ENCODE assay signal across 1 cellular context in the genomic region with DNA sequence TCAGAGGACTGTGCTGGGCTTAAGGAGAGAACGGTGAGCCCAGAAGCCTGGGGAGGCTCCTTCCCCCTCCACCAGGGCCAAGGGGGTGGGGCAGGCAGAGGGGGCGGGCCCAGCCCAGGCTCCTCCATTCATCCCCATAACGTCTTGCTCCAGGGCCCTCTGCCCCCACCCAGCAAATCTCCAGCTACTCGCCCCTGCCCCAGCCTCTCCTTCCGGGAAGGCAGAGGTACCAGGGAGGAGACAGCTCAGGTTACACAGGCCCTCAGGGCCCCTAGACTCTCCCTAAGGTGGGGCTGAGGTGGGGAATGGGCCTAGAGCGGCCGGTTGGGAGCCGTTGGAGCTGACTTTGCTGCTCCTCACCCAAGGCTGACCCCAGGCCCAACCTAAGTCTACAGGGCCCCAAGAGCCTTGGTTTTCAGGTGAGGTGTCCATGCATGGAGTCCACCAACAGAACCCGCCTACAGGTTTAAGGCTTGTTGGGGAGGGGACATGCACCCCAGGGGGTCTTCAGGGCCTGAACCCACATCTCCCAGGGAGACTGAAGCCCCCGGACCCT.
TF ChIP-seq lines count a peak whose summit lies in the region.

No MANE protein-coding gene starts in this region.

TF ChIP-seq in HEK293, 187 proteins besides CTCF, POLR2A, EP300 and RAD21 (continued from another document):
- TF ChIP-seq, protein P1, sequence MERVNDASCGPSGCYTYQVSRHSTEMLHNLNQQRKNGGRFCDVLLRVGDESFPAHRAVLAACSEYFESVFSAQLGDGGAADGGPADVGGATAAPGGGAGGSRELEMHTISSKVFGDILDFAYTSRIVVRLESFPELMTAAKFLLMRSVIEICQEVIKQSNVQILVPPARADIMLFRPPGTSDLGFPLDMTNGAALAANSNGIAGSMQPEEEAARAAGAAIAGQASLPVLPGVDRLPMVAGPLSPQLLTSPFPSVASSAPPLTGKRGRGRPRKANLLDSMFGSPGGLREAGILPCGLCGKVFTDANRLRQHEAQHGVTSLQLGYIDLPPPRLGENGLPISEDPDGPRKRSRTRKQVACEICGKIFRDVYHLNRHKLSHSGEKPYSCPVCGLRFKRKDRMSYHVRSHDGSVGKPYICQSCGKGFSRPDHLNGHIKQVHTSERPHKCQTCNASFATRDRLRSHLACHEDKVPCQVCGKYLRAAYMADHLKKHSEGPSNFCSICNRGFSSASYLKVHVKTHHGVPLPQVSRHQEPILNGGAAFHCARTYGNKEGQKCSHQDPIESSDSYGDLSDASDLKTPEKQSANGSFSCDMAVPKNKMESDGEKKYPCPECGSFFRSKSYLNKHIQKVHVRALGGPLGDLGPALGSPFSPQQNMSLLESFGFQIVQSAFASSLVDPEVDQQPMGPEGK (tag by site-specific recombination; IDR thresholded peaks at IDR 0.05) = peak; percentile 86
- TF ChIP-seq FEZF1 (tag by site-specific recombination; IDR thresholded peaks at IDR 0.05) (no peak), SALL2 (tag by site-specific recombination; IDR thresholded peaks at IDR 0.05; ENCODE audit: borderline replicate concordance) (no peak), IKZF3 (tag by site-specific recombination; IDR thresholded peaks at IDR 0.05) (peak; percentile 94), ZNF843 (tag by site-specific recombination; IDR thresholded peaks at IDR 0.05) (0 out of 2 replicates have a peak, but pooled peaks have one; percentile 24), ZNF394 (tag by site-specific recombination; IDR thresholded peaks at IDR 0.05; ENCODE audit: borderline replicate concordance) (peak; percentile 100), WT1 (tag by site-specific recombination; IDR thresholded peaks at IDR 0.05) (peak; percentile 88), ZSCAN5A (tag by site-specific recombination; IDR thresholded peaks at IDR 0.05) (0 out of 2 replicates have a peak, but pooled peaks have one; percentile 10), ZNF561 (tag by site-specific recombination; IDR thresholded peaks at IDR 0.05; ENCODE audit: borderline replicate concordance) (peak; percentile 47; the same call in 1 of the 2 replicates), ZNF266 (tag by site-specific recombination; IDR thresholded peaks at IDR 0.05; ENCODE audit: low read depth) (no peak), ZBTB48 (tag by site-specific recombination; IDR thresholded peaks at IDR 0.05) (peak; percentile 93), ZNF274 (IDR thresholded peaks at IDR 0.05; ENCODE audit: low read length) (no peak), ZNF274 (tag by site-specific recombination; IDR thresholded peaks at IDR 0.05; ENCODE audit: borderline replicate concordance) (no peak), KLF16 (tag by site-specific recombination; IDR thresholded peaks at IDR 0.05) (0 out of 2 replicates have a peak, but pooled peaks have one; percentile 40), SP3 (tag by site-specific recombination; IDR thresholded peaks at IDR 0.05) (no peak), ZNF239 (tag by site-specific recombination; IDR thresholded peaks at IDR 0.05) (no peak), SP2 (tag by site-specific recombination; IDR thresholded peaks at IDR 0.05) (peak; percentile 30), ZNF426 (tag by site-specific recombination; IDR thresholded peaks at IDR 0.05) (no peak), ZNF473 (tag by site-specific recombination; IDR thresholded peaks at IDR 0.05) (no peak), GLIS1 (tag by site-specific recombination; IDR thresholded peaks at IDR 0.05) (peak; percentile 95; the same call in 1 of the 2 replicates), ZIC2 (tag by site-specific recombination; IDR thresholded peaks at IDR 0.05) (peak; percentile 65), KLF7 (tag by site-specific recombination; IDR thresholded peaks at IDR 0.05; ENCODE audit: borderline replicate concordance) (peak; percentile 56; the same call in 1 of the 2 replicates), YY1 (tag by site-specific recombination; IDR thresholded peaks at IDR 0.05) (no peak), ZNF391 (tag by site-specific recombination; IDR thresholded peaks at IDR 0.05; ENCODE audit: borderline replicate concordance, low read depth) (peak; percentile 71; the same call in 1 of the 2 replicates), ZNF184 (tag by site-specific recombination; IDR thresholded peaks at IDR 0.05) (no peak), ZBTB20 (tag by site-specific recombination; IDR thresholded peaks at IDR 0.05) (0 out of 2 replicates have a peak, but pooled peaks have one; percentile 59), ZXDB (tag by site-specific recombination; IDR thresholded peaks at IDR 0.05) (peak; percentile 45), ZNF2 (tag by site-specific recombination; IDR thresholded peaks at IDR 0.05) (0 out of 2 replicates have a peak, but pooled peaks have one; percentile 22), MEIS1 (CRISPR knock-in tag; IDR thresholded peaks at IDR 0.05; ENCODE audit: borderline replicate concordance) (no peak), ZNF423 (tag by site-specific recombination; IDR thresholded peaks at IDR 0.05) (peak; percentile 91)
- TF ChIP-seq, protein P2, sequence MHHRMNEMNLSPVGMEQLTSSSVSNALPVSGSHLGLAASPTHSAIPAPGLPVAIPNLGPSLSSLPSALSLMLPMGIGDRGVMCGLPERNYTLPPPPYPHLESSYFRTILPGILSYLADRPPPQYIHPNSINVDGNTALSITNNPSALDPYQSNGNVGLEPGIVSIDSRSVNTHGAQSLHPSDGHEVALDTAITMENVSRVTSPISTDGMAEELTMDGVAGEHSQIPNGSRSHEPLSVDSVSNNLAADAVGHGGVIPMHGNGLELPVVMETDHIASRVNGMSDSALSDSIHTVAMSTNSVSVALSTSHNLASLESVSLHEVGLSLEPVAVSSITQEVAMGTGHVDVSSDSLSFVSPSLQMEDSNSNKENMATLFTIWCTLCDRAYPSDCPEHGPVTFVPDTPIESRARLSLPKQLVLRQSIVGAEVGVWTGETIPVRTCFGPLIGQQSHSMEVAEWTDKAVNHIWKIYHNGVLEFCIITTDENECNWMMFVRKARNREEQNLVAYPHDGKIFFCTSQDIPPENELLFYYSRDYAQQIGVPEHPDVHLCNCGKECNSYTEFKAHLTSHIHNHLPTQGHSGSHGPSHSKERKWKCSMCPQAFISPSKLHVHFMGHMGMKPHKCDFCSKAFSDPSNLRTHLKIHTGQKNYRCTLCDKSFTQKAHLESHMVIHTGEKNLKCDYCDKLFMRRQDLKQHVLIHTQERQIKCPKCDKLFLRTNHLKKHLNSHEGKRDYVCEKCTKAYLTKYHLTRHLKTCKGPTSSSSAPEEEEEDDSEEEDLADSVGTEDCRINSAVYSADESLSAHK (tag by site-specific recombination; IDR thresholded peaks at IDR 0.05) = peak; percentile 6; the same call in 1 of the 2 replicates
- TF ChIP-seq, protein P3, sequence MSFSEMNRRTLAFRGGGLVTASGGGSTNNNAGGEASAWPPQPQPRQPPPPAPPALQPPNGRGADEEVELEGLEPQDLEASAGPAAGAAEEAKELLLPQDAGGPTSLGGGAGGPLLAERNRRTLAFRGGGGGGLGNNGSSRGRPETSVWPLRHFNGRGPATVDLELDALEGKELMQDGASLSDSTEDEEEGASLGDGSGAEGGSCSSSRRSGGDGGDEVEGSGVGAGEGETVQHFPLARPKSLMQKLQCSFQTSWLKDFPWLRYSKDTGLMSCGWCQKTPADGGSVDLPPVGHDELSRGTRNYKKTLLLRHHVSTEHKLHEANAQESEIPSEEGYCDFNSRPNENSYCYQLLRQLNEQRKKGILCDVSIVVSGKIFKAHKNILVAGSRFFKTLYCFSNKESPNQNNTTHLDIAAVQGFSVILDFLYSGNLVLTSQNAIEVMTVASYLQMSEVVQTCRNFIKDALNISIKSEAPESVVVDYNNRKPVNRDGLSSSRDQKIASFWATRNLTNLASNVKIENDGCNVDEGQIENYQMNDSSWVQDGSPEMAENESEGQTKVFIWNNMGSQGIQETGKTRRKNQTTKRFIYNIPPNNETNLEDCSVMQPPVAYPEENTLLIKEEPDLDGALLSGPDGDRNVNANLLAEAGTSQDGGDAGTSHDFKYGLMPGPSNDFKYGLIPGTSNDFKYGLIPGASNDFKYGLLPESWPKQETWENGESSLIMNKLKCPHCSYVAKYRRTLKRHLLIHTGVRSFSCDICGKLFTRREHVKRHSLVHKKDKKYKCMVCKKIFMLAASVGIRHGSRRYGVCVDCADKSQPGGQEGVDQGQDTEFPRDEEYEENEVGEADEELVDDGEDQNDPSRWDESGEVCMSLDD (tag by site-specific recombination; IDR thresholded peaks at IDR 0.05) = peak; percentile 79
- TF ChIP-seq, protein P4, sequence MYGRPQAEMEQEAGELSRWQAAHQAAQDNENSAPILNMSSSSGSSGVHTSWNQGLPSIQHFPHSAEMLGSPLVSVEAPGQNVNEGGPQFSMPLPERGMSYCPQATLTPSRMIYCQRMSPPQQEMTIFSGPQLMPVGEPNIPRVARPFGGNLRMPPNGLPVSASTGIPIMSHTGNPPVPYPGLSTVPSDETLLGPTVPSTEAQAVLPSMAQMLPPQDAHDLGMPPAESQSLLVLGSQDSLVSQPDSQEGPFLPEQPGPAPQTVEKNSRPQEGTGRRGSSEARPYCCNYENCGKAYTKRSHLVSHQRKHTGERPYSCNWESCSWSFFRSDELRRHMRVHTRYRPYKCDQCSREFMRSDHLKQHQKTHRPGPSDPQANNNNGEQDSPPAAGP (tag by site-specific recombination; IDR thresholded peaks at IDR 0.05) = peak; percentile 90
- TF ChIP-seq, protein P5, sequence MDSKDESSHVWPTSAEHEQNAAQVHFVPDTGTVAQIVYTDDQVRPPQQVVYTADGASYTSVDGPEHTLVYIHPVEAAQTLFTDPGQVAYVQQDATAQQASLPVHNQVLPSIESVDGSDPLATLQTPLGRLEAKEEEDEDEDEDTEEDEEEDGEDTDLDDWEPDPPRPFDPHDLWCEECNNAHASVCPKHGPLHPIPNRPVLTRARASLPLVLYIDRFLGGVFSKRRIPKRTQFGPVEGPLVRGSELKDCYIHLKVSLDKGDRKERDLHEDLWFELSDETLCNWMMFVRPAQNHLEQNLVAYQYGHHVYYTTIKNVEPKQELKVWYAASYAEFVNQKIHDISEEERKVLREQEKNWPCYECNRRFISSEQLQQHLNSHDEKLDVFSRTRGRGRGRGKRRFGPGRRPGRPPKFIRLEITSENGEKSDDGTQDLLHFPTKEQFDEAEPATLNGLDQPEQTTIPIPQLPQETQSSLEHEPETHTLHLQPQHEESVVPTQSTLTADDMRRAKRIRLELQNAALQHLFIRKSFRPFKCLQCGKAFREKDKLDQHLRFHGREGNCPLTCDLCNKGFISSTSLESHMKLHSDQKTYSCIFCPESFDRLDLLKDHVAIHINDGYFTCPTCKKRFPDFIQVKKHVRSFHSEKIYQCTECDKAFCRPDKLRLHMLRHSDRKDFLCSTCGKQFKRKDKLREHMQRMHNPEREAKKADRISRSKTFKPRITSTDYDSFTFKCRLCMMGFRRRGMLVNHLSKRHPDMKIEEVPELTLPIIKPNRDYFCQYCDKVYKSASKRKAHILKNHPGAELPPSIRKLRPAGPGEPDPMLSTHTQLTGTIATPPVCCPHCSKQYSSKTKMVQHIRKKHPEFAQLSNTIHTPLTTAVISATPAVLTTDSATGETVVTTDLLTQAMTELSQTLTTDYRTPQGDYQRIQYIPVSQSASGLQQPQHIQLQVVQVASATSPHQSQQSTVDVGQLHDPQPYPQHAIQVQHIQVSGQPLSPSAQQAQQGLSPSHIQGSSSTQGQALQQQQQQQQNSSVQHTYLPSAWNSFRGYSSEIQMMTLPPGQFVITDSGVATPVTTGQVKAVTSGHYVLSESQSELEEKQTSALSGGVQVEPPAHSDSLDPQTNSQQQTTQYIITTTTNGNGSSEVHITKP (tag by site-specific recombination; IDR thresholded peaks at IDR 0.05) = peak; percentile 37; the same call in 1 of the 2 replicates
